20 cellular contexts compared by ENCODE assay signal in the genomic region with DNA sequence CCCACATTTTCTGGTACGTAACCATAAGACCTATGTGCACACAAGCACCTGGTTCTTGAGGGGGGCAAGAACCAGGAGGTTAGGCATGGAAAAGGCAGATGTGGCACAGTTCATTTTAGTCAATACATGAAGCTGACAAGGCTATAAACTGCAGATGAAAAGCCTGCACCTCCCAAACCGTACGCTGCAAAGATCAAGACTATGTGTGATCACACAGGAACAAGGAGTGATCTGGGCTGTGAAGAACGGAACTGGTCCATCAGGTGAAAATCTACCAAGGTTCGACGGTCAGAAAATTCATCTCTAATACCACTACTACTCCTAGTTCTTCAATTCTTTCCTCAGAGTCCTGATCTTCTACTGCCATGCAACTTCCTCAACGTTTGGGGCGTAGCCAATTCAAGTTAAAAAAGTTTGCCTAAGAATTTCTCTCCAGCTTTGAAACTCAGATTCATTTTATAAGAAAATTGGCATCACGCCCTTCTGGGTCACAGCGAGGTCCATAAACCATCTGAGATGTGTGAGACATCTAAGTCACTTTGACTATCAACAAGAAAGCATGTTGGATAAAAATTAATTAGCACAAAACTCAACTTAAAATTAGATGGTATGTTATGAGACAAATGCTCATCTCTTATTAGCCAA. TPM values are rescaled to one million over a fixed set of nuclear protein-coding genes. Genes with fewer than 3 reads are reported as not detected.
DNase-seq lines count a peak whose midpoint lies in the region; ATAC-seq and TF ChIP-seq lines count a peak whose summit lies in the region.
"Had no signal": no experiment of that assay in that cellular context is flagged by ENCODE, and none has a peak within 500 bp of the region (broad histone marks: within the 10 kb centered on the region; RNA-seq: fewer than 3 reads in every experiment).

No MANE protein-coding gene starts in this region.

- no peak overlapping the region for H3K4me3 ChIP-seq in neutrophil (ENCODE audit: low read depth in 1 of 2, low read length in 1 of 2)
- H3K4me3 ChIP-seq: cardiac muscle cell, suprapubic skin had no signal

- no peaks in the 10 kb centered on the region for H3K36me3 ChIP-seq in neutrophil
- H3K36me3 ChIP-seq: cardiac muscle cell, suprapubic skin had no signal

- H3K27ac ChIP-seq in neutrophil, result peak overlapping the region; percentile 62
- H3K27ac ChIP-seq: C4-2B, cardiac muscle cell, suprapubic skin had no signal

- DNase-seq in CD1c-positive myeloid dendritic cell (ENCODE audit: extremely low spot score) (peak; percentile 19), MV-4-11 (lab: John Stamatoyannopoulos, UW) (peak; percentile 31), ureter (ENCODE audit: low spot score) (no peak), activated gamma-delta T cell treated with Interleukin-2 at 50 U/mL for 16 hours (no peak)
- DNase-seq in stimulated activated effector memory CD8-positive, alpha-beta T cell treated with anti-CD3 and anti-CD28 coated beads, Interleukin-12 subunit alpha, Interleukin-12 subunit beta, amount 100 ng/mL, for 72 hours (ENCODE audit: low spot score in 2 of 2), result no peak
- no peak for DNase-seq in activated T-helper 1 cell treated with anti-CD3 and anti-CD28 coated beads, Interleukin-12 subunit alpha, Interleukin-12 subunit beta, Interleukin-2, Interleukin-4 antibody, amounts not matched to agents 30 ng/mL and 10 ng/mL and 1 ng/mL, durations not matched to agents 14 hours and 24 hours and 36 hours (ENCODE audit: low spot score)
- DNase-seq: activated CD4-positive, alpha-beta T cell treated with anti-CD3 and anti-CD28 coated beads, Interleukin-2, amount 50 U/mL, for 1 hour; activated CD8-positive, alpha-beta memory T cell treated with anti-CD3 and anti-CD28 coated beads, Interleukin-2, amount 50 U/mL, for 4 hours; activated effector memory CD4-positive, alpha-beta T cell treated with Interleukin-2 at 50 U/mL for 16 hours; activated naive CD8-positive, alpha-beta T cell treated with anti-CD3 and anti-CD28 coated beads, Interleukin-2, amount 50 U/mL, for 24 hours; NCI-H1417 treated with DMSO at 0.1 percent for 48 hours; NCI-H524; stimulated activated CD4-positive, alpha-beta T cell treated with anti-CD3 and anti-CD28 coated beads, Interleukin-15, amount 100 ng/mL, for 24 hours had no signal

- H3K9me3 Mint-ChIP-seq in dendritic cell treated with granulocyte-macrophage colony-stimulating factor and Interleukin-4, amounts not matched to agents 40 ng/mL and 50 ng/mL, for 4 days, result peaks cover 8% of the 10 kb centered on the region
- H3K9me3 Mint-ChIP-seq in stimulated activated effector memory CD8-positive, alpha-beta T cell treated with anti-CD3 and anti-CD28 coated beads, Interleukin-12 subunit alpha, Interleukin-12 subunit beta, amount 100 ng/mL, for 72 hours, result no peaks in the 10 kb centered on the region
- no peaks in the 10 kb centered on the region for H3K9me3 Mint-ChIP-seq in activated T-helper 1 cell treated with anti-CD3 and anti-CD28 coated beads, Interleukin-12 subunit alpha, Interleukin-12 subunit beta, Interleukin-2, Interleukin-4 antibody, amounts not matched to agents 30 ng/mL and 10 ng/mL and 1 ng/mL, durations not matched to agents 14 hours and 24 hours and 36 hours
- H3K9me3 Mint-ChIP-seq: activated naive CD8-positive, alpha-beta T cell treated with anti-CD3 and anti-CD28 coated beads, Interleukin-2, amount 50 U/mL, for 24 hours had no signal

- peaks cover 7% of the 10 kb centered on the region for H3K36me3 Mint-ChIP-seq in dendritic cell treated with granulocyte-macrophage colony-stimulating factor and Interleukin-4, amounts not matched to agents 40 ng/mL and 50 ng/mL, for 4 days (ENCODE audit: low read depth)
- no peaks in the 10 kb centered on the region for H3K36me3 Mint-ChIP-seq in stimulated activated effector memory CD8-positive, alpha-beta T cell treated with anti-CD3 and anti-CD28 coated beads, Interleukin-12 subunit alpha, Interleukin-12 subunit beta, amount 100 ng/mL, for 72 hours
- no peaks in the 10 kb centered on the region for H3K36me3 Mint-ChIP-seq in activated T-helper 1 cell treated with anti-CD3 and anti-CD28 coated beads, Interleukin-12 subunit alpha, Interleukin-12 subunit beta, Interleukin-2, Interleukin-4 antibody, amounts not matched to agents 30 ng/mL and 10 ng/mL and 1 ng/mL, durations not matched to agents 14 hours and 24 hours and 36 hours (ENCODE audit: low read depth)

- H3K27me3 ChIP-seq in neutrophil, result no peaks in the 10 kb centered on the region
- H3K27me3 ChIP-seq: cardiac muscle cell, suprapubic skin had no signal

- H3K4me1 Mint-ChIP-seq in dendritic cell treated with granulocyte-macrophage colony-stimulating factor and Interleukin-4, amounts not matched to agents 40 ng/mL and 50 ng/mL, for 4 days (ENCODE audit: low read depth), result peaks cover 26% of the 10 kb centered on the region
- peaks cover 6% of the 10 kb centered on the region for H3K4me1 Mint-ChIP-seq in stimulated activated effector memory CD8-positive, alpha-beta T cell treated with anti-CD3 and anti-CD28 coated beads, Interleukin-12 subunit alpha, Interleukin-12 subunit beta, amount 100 ng/mL, for 72 hours
- no peaks in the 10 kb centered on the region for H3K4me1 Mint-ChIP-seq in activated T-helper 1 cell treated with anti-CD3 and anti-CD28 coated beads, Interleukin-12 subunit alpha, Interleukin-12 subunit beta, Interleukin-2, Interleukin-4 antibody, amounts not matched to agents 30 ng/mL and 10 ng/mL and 1 ng/mL, durations not matched to agents 14 hours and 24 hours and 36 hours (ENCODE audit: low read depth)
- H3K4me1 Mint-ChIP-seq: activated naive CD8-positive, alpha-beta T cell treated with anti-CD3 and anti-CD28 coated beads, Interleukin-2, amount 50 U/mL, for 24 hours had no signal

- no peak for TF ChIP-seq CTCF in neutrophil (IDR thresholded peaks at IDR 0.05)

- H3K27ac Mint-ChIP-seq in dendritic cell treated with granulocyte-macrophage colony-stimulating factor and Interleukin-4, amounts not matched to agents 40 ng/mL and 50 ng/mL, for 4 days, result peak overlapping the region; percentile 52
- no peak overlapping the region for H3K27ac Mint-ChIP-seq in stimulated activated effector memory CD8-positive, alpha-beta T cell treated with anti-CD3 and anti-CD28 coated beads, Interleukin-12 subunit alpha, Interleukin-12 subunit beta, amount 100 ng/mL, for 72 hours
- H3K27ac Mint-ChIP-seq in activated T-helper 1 cell treated with anti-CD3 and anti-CD28 coated beads, Interleukin-12 subunit alpha, Interleukin-12 subunit beta, Interleukin-2, Interleukin-4 antibody, amounts not matched to agents 30 ng/mL and 10 ng/mL and 1 ng/mL, durations not matched to agents 14 hours and 24 hours and 36 hours, result no peak overlapping the region
- H3K27ac Mint-ChIP-seq: activated naive CD8-positive, alpha-beta T cell treated with anti-CD3 and anti-CD28 coated beads, Interleukin-2, amount 50 U/mL, for 24 hours had no signal

- H3K27me3 Mint-ChIP-seq in dendritic cell treated with granulocyte-macrophage colony-stimulating factor and Interleukin-4, amounts not matched to agents 40 ng/mL and 50 ng/mL, for 4 days, result no peaks in the 10 kb centered on the region
- peaks cover 15% of the 10 kb centered on the region for H3K27me3 Mint-ChIP-seq in activated T-helper 1 cell treated with anti-CD3 and anti-CD28 coated beads, Interleukin-12 subunit alpha, Interleukin-12 subunit beta, Interleukin-2, Interleukin-4 antibody, amounts not matched to agents 30 ng/mL and 10 ng/mL and 1 ng/mL, durations not matched to agents 14 hours and 24 hours and 36 hours (ENCODE audit: insufficient read depth)

- intact Hi-C loops in dendritic cell treated with granulocyte-macrophage colony-stimulating factor and Interleukin-4, amounts not matched to agents 40 ng/mL and 50 ng/mL, for 4 days (cut with micrococcal nuclease), result no loop called here
- intact Hi-C loops in activated T-helper 1 cell treated with anti-CD3 and anti-CD28 coated beads, Interleukin-12 subunit alpha, Interleukin-12 subunit beta, Interleukin-2, Interleukin-4 antibody, amounts not matched to agents 30 ng/mL and 10 ng/mL and 1 ng/mL, durations not matched to agents 14 hours and 24 hours and 36 hours (cut with micrococcal nuclease), result no loop called here

- no peak overlapping the region for H3K4me3 Mint-ChIP-seq in dendritic cell treated with granulocyte-macrophage colony-stimulating factor and Interleukin-4, amounts not matched to agents 40 ng/mL and 50 ng/mL, for 4 days
- no peak overlapping the region for H3K4me3 Mint-ChIP-seq in stimulated activated effector memory CD8-positive, alpha-beta T cell treated with anti-CD3 and anti-CD28 coated beads, Interleukin-12 subunit alpha, Interleukin-12 subunit beta, amount 100 ng/mL, for 72 hours
- no peak overlapping the region for H3K4me3 Mint-ChIP-seq in activated T-helper 1 cell treated with anti-CD3 and anti-CD28 coated beads, Interleukin-12 subunit alpha, Interleukin-12 subunit beta, Interleukin-2, Interleukin-4 antibody, amounts not matched to agents 30 ng/mL and 10 ng/mL and 1 ng/mL, durations not matched to agents 14 hours and 24 hours and 36 hours
- H3K4me3 Mint-ChIP-seq: activated naive CD8-positive, alpha-beta T cell treated with anti-CD3 and anti-CD28 coated beads, Interleukin-2, amount 50 U/mL, for 24 hours had no signal

- ATAC-seq in stimulated activated effector memory CD8-positive, alpha-beta T cell treated with anti-CD3 and anti-CD28 coated beads, Interleukin-12 subunit alpha, Interleukin-12 subunit beta, amount 100 ng/mL, for 72 hours, result no peak
- ATAC-seq: activated naive CD8-positive, alpha-beta T cell treated with anti-CD3 and anti-CD28 coated beads, Interleukin-2, amount 50 U/mL, for 24 hours; esophagus mucosa; left lobe of liver had no signal

- peaks cover 39 to 49% of the 10 kb centered on the region in 2 experiments for H3K4me1 ChIP-seq in neutrophil (ENCODE audit: control insufficient read depth in 1 of 2, insufficient read depth in 1 of 2, low read depth in 1 of 2, low read length in 1 of 2)

- H3K9me3 ChIP-seq in neutrophil, result no peaks in the 10 kb centered on the region
- H3K9me3 ChIP-seq: suprapubic skin had no signal

RNA-seq across cellular contexts. Expression of a gene that starts 41.9 kb away (rescaled TPM):
- total RNA-seq in activated T-helper 1 cell treated with anti-CD3 and anti-CD28 coated beads, Interleukin-12 subunit alpha, Interleukin-12 subunit beta, Interleukin-2, Interleukin-4 antibody, amounts not matched to agents 30 ng/mL and 10 ng/mL and 1 ng/mL, durations not matched to agents 14 hours and 24 hours and 36 hours, result 0.15 and 0.29 TPM in 2 replicates
- total RNA-seq in ureter, result 43.7 TPM

Comparison
In these comparisons a context has a peak if more than half of its experiments do, and no peak if none do; other contexts are left out.
1. DNase-seq: peak in CD1c-positive myeloid dendritic cell (single experiment) and MV-4-11 (single experiment); none in stimulated activated effector memory CD8-positive, alpha-beta T cell treated with anti-CD3 and anti-CD28 coated beads, Interleukin-12 subunit alpha, Interleukin-12 subunit beta, amount 100 ng/mL, for 72 hours (0 of 2), activated T-helper 1 cell treated with anti-CD3 and anti-CD28 coated beads, Interleukin-12 subunit alpha, Interleukin-12 subunit beta, Interleukin-2, Interleukin-4 antibody, amounts not matched to agents 30 ng/mL and 10 ng/mL and 1 ng/mL, durations not matched to agents 14 hours and 24 hours and 36 hours (single experiment), ureter (single experiment) and activated gamma-delta T cell treated with Interleukin-2 at 50 U/mL for 16 hours (single experiment).
2. RNA of a gene that starts 41.9 kb away (total RNA-seq): 43.7 TPM in ureter (single experiment); 0.15 to 0.29 TPM in activated T-helper 1 cell treated with anti-CD3 and anti-CD28 coated beads, Interleukin-12 subunit alpha, Interleukin-12 subunit beta, Interleukin-2, Interleukin-4 antibody, amounts not matched to agents 30 ng/mL and 10 ng/mL and 1 ng/mL, durations not matched to agents 14 hours and 24 hours and 36 hours; every median in the first group is over 10 times any median in the second.